10 cellular contexts compared by ENCODE assay signal in genomic region chr7:64686493-64687184, GRCh38. TPM values are rescaled to one million over a fixed set of nuclear protein-coding genes. Genes with fewer than 3 reads are reported as not detected.
DNase-seq lines count a peak whose midpoint lies in the region; ATAC-seq and TF ChIP-seq lines count a peak whose summit lies in the region.
"Had no signal": no experiment of that assay in that cellular context is flagged by ENCODE, and none has a peak within 500 bp of the region (broad histone marks: within the 10 kb centered on the region; RNA-seq: fewer than 3 reads in every experiment).

No MANE protein-coding gene starts in this region.

- H3K27ac ChIP-seq in 22Rv1 = 0 out of 2 replicates have a peak overlapping the region, but pooled peaks have one; percentile 1
- H3K27ac ChIP-seq in OCI-LY7 (ENCODE audit: low read depth, low read length, poor library complexity, severe bottlenecking) = peak overlapping the region; percentile 99
- H3K27ac ChIP-seq in esophagus muscularis mucosa (replicated peaks in 1 of 4) = no peak overlapping the region

- DNase-seq in OCI-LY7 (ENCODE audit: low spot score) (peak; percentile 93), esophagus muscularis mucosa (ENCODE audit: extremely low spot score) (no peak), COLO829 (ENCODE audit: low spot score) (no peak), foreskin fibroblast (no peak)
- DNase-seq: dermis blood vessel endothelial cell, substantia nigra had no signal

- peak overlapping the region; percentile 57 for H3K4me3 ChIP-seq in OCI-LY7 (ENCODE audit: low read depth, low read length, poor library complexity, severe bottlenecking)
- H3K4me3 ChIP-seq in esophagus muscularis mucosa = no peak overlapping the region
- H3K4me3 ChIP-seq in foreskin fibroblast (ENCODE audit: low read depth in 1 of 2, low read length in 2 of 2) = no peak overlapping the region

- no peaks in the 10 kb centered on the region for H3K27me3 ChIP-seq in esophagus muscularis mucosa

- H3K36me3 ChIP-seq in OCI-LY7 (ENCODE audit: insufficient read depth, low read length) (peaks cover 93% of the 10 kb centered on the region), esophagus muscularis mucosa (peaks cover 0 to 61% (median 20%) of the 10 kb centered on the region in 4 donors)

- H3K4me2 ChIP-seq in OCI-LY7 (ENCODE audit: low read length) = peak overlapping the region; percentile 80

- CTCF ChIA-PET in OCI-LY7 (lab: Charles Lee; ENCODE audit: unreplicated experiment) = interaction anchor here (1.2 kb wide), 1 partner anchor 13 kb away, joined by 5 read pairs; no protein-coding TSS in a partner anchor

- peak; percentile 76 for ATAC-seq in GM18868 (IDR thresholded peaks at IDR 0.05; ENCODE audit: unreplicated experiment)
- peak; percentile 82 for ATAC-seq in esophagus mucosa
- ATAC-seq in HG02973 (IDR thresholded peaks at IDR 0.05; ENCODE audit: unreplicated experiment) = no peak

- POLR2A ChIA-PET in OCI-LY7 (lab: Charles Lee) = interaction anchor here (0.6 to 8.3 kb wide), 10 partner anchors 8 to 263 kb away, joined by 3 to 105 read pairs (median 11); partner anchors contain the start of genes ZNF107 and ZNF138

- TSS peak; percentile 97 for BruUV-seq in OCI-LY7 (replicated peaks; lab: Mats Ljungman, UMichigan)

- 95% methylated on average over 10 of the region's 10 CpGs for WGBS in esophagus muscularis mucosa

- intact Hi-C loops in OCI-LY7 (cut with micrococcal nuclease; ENCODE audit: unreplicated experiment) = loop anchor here (1.0 to 10.0 kb wide), 6 partner anchors 10 to 379 kb away; partner anchors contain the start of gene ZNF107
- intact Hi-C loops in esophagus muscularis mucosa (cut with DNase I) = no loop called here

- TF ChIP-seq CTCF in 22Rv1 (IDR thresholded peaks at IDR 0.05) (no peak), OCI-LY7 (conservative IDR thresholded peaks at IDR 0.05; ENCODE audit: low read length) (no peak), esophagus muscularis mucosa (IDR thresholded peaks at IDR 0.05) (no peak), foreskin fibroblast (IDR thresholded peaks at IDR 0.05; ENCODE audit: low read depth, low read length) (no peak)

- TF ChIP-seq EP300 in esophagus muscularis mucosa (IDR thresholded peaks at IDR 0.05) = no peak

- H3K79me2 ChIP-seq in OCI-LY7 (ENCODE audit: insufficient read depth, low read depth, low read length) = peaks cover 97% of the 10 kb centered on the region

- TF ChIP-seq POLR2A in esophagus muscularis mucosa (IDR thresholded peaks at IDR 0.05; ENCODE audit: low read depth) = no peak

- peaks cover 98% of the 10 kb centered on the region for H3K4me1 ChIP-seq in OCI-LY7 (ENCODE audit: insufficient read depth, low read length, poor library complexity, severe bottlenecking)
- H3K4me1 ChIP-seq in esophagus muscularis mucosa = no peaks in the 10 kb centered on the region

- H2AFZ ChIP-seq in OCI-LY7 (ENCODE audit: low read length) = no peak overlapping the region

- H3K9me3 ChIP-seq in OCI-LY7 (ENCODE audit: low read length) = no peaks in the 10 kb centered on the region
- H3K9me3 ChIP-seq in esophagus muscularis mucosa = no peaks in the 10 kb centered on the region

- no peaks in the 10 kb centered on the region for H4K20me1 ChIP-seq in OCI-LY7 (ENCODE audit: insufficient read depth, low read length)

- H3K9me2 ChIP-seq in OCI-LY7 (ENCODE audit: insufficient read depth, low read length) = no peaks in the 10 kb centered on the region

RNA-seq across cellular contexts. Expression of gene ZNF107, which starts 20.7 kb away (rescaled TPM):
- total RNA-seq in OCI-LY7 (2014; rRNA removed; shearing (Covaris generic)) = 63.3 and 68.9 TPM in 2 replicates
- total RNA-seq in OCI-LY7 (2022) (92.2 and 97.0 TPM in 2 replicates), esophagus mucosa (2.3 TPM), esophagus muscularis mucosa (1 to 10 TPM; 1.8 to 3.3 (median 2.4) TPM)

Comparison
In these comparisons a context has a peak if more than half of its experiments do, and no peak if none do; other contexts are left out.
1. H3K27ac ChIP-seq: peak in 22Rv1 (single experiment) and OCI-LY7 (single experiment); none in esophagus muscularis mucosa (0 of 4).
2. RNA of gene ZNF107, which starts 20.7 kb away (total RNA-seq): 63.3 to 97.0 TPM in OCI-LY7; 1.8 to 3.3 TPM in esophagus muscularis mucosa and 2.3 TPM in esophagus mucosa (single experiment); every median in the first group is over 10 times any median in the second.